8 cellular contexts compared by ENCODE assay signal in genomic region chr14:32711103-32711680, GRCh38.
DNase-seq lines count a peak whose midpoint lies in the region; ATAC-seq and TF ChIP-seq lines count a peak whose summit lies in the region.

No MANE protein-coding gene starts in this region.

- H3K4me3 ChIP-seq in GM12864 (ENCODE audit: low read depth, low read length): no peak overlapping the region
- no peak overlapping the region for H3K4me3 ChIP-seq in PC-9

- no peak overlapping the region for H3K27ac ChIP-seq in PC-9

- no peaks in the 10 kb centered on the region for H3K36me3 Mint-ChIP-seq in endothelial cell (ENCODE audit: low read depth, unreplicated experiment)
- H3K36me3 Mint-ChIP-seq in nephron (ENCODE audit: low read depth): no peaks in the 10 kb centered on the region

- DNase-seq in A172 (ENCODE audit: low spot score) (peak; percentile 64), GM12864 (ENCODE audit: low read depth) (peak; percentile 18), HuH-7.5 (ENCODE audit: low spot score) (peak; percentile 4), PC-9 (no peak), endothelial cell (ENCODE audit: low spot score) (peak; percentile 42), T-helper 9 cell (no peak)

- H3K9me3 Mint-ChIP-seq in endothelial cell (ENCODE audit: unreplicated experiment) (no peaks in the 10 kb centered on the region), nephron (no peaks in the 10 kb centered on the region)

- no peak overlapping the region for H2AFZ ChIP-seq in PC-9

- BruUV-seq in PC-9 (replicated peaks; lab: Mats Ljungman, UMichigan): no TSS peak

- POLR2A ChIA-PET in PC-9 (lab: Charles Lee; ENCODE audit: unreplicated experiment): interaction anchor here (0.7 kb wide), 1 partner anchor 146 kb away, joined by 4 read pairs; no protein-coding TSS in a partner anchor

- no peaks in the 10 kb centered on the region for H3K4me1 ChIP-seq in PC-9 (replicated peaks; ENCODE audit: insufficient read depth)

- H3K4me3 Mint-ChIP-seq in endothelial cell (ENCODE audit: unreplicated experiment) (no peak overlapping the region), nephron (no peak overlapping the region)

- H3F3A ChIP-seq in PC-9 (ENCODE audit: insufficient read depth, low read depth): no peaks in the 10 kb centered on the region

- no peak overlapping the region for H3K4me2 ChIP-seq in PC-9

- no peaks in the 10 kb centered on the region for H3K4me1 Mint-ChIP-seq in endothelial cell (ENCODE audit: unreplicated experiment)
- peaks cover 37% of the 10 kb centered on the region for H3K4me1 Mint-ChIP-seq in nephron

- H3K36me3 ChIP-seq in PC-9 (ENCODE audit: low read depth): no peaks in the 10 kb centered on the region

- H3K27me3 ChIP-seq in PC-9 (ENCODE audit: insufficient read depth, low read depth): no peaks in the 10 kb centered on the region

- CTCF ChIA-PET in PC-9 (lab: Charles Lee): no interaction called here

- no peak overlapping the region for H3K27ac Mint-ChIP-seq in endothelial cell (ENCODE audit: unreplicated experiment)
- peak overlapping the region in 1 of 3 experiments; percentile 8 for H3K27ac Mint-ChIP-seq in nephron

- intact Hi-C loops in PC-9 (cut with micrococcal nuclease; ENCODE audit: unreplicated experiment): loop anchor here (1.0 to 5.0 kb wide), 3 partner anchors 721 to 1611 kb away; no protein-coding TSS in a partner anchor

- H3K9me3 ChIP-seq in PC-9 (ENCODE audit: insufficient read depth, low read depth): no peaks in the 10 kb centered on the region

- no peaks in the 10 kb centered on the region for H3K9me2 ChIP-seq in PC-9 (ENCODE audit: insufficient read depth)

- TF ChIP-seq CTCF in GM12864 (IDR thresholded peaks at IDR 0.05; ENCODE audit: low read depth, low read length, missing control alignments) (peak; percentile 59), PC-9 (conservative IDR thresholded peaks at IDR 0.05) (peak; percentile 72), endothelial cell (IDR thresholded peaks at IDR 0.05; ENCODE audit: unreplicated experiment) (peak; percentile 78), nephron (IDR thresholded peaks at IDR 0.05; ENCODE audit: unreplicated experiment in 3 of 3) (peak; percentile 60 to 69 (median 69))

- no peaks in the 10 kb centered on the region for H4K20me1 ChIP-seq in PC-9 (ENCODE audit: insufficient read depth)

- H3K27me3 Mint-ChIP-seq in endothelial cell (ENCODE audit: unreplicated experiment): no peaks in the 10 kb centered on the region
- H3K27me3 Mint-ChIP-seq in nephron (ENCODE audit: low read depth): no peaks in the 10 kb centered on the region

- no peak for ATAC-seq in HG03095 (IDR thresholded peaks at IDR 0.05; ENCODE audit: unreplicated experiment)

- H3K79me2 ChIP-seq in PC-9 (ENCODE audit: low read depth): no peaks in the 10 kb centered on the region

Comparison
In these comparisons a context has a peak if more than half of its experiments do, and no peak if none do; other contexts are left out.
1. DNase-seq: peak in A172 (single experiment), GM12864 (single experiment), HuH-7.5 (single experiment) and endothelial cell (single experiment); none in PC-9 (0 of 2) and T-helper 9 cell (single experiment).
2. Peak in every context shown above with its lines, with median percentiles within 50 percentile points of each other: CTCF ChIP-seq.